ENCODE assay signal across 1 cellular context in the genomic region with DNA sequence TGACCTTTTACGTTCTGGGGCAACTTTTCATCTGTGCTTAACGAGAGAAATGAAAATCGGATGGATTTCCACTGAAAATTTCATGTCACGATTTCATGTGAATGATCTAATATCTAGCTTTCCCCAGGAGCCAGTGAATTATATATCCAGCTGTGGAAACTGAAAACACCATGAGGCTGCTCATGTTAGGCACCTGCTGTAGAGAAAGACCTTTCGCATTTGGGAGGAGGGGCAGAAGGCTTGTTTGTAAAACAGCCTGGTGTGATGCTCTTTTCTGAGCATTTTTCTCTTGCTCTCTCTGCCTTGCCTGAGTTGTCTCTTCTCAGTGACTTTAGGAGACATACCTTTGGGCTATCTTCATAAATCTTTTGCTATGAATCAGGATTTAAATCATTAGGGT.
TF ChIP-seq lines count a peak whose summit lies in the region.

No MANE protein-coding gene starts in this region.

TF ChIP-seq in GM23338, 12 proteins besides CTCF, POLR2A, EP300 and RAD21 (continued from another document):
- TF ChIP-seq, protein P1, sequence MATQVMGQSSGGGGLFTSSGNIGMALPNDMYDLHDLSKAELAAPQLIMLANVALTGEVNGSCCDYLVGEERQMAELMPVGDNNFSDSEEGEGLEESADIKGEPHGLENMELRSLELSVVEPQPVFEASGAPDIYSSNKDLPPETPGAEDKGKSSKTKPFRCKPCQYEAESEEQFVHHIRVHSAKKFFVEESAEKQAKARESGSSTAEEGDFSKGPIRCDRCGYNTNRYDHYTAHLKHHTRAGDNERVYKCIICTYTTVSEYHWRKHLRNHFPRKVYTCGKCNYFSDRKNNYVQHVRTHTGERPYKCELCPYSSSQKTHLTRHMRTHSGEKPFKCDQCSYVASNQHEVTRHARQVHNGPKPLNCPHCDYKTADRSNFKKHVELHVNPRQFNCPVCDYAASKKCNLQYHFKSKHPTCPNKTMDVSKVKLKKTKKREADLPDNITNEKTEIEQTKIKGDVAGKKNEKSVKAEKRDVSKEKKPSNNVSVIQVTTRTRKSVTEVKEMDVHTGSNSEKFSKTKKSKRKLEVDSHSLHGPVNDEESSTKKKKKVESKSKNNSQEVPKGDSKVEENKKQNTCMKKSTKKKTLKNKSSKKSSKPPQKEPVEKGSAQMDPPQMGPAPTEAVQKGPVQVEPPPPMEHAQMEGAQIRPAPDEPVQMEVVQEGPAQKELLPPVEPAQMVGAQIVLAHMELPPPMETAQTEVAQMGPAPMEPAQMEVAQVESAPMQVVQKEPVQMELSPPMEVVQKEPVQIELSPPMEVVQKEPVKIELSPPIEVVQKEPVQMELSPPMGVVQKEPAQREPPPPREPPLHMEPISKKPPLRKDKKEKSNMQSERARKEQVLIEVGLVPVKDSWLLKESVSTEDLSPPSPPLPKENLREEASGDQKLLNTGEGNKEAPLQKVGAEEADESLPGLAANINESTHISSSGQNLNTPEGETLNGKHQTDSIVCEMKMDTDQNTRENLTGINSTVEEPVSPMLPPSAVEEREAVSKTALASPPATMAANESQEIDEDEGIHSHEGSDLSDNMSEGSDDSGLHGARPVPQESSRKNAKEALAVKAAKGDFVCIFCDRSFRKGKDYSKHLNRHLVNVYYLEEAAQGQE (IDR thresholded peaks at IDR 0.05; ENCODE audit: unreplicated experiment), result no peak
- TF ChIP-seq, protein P2, sequence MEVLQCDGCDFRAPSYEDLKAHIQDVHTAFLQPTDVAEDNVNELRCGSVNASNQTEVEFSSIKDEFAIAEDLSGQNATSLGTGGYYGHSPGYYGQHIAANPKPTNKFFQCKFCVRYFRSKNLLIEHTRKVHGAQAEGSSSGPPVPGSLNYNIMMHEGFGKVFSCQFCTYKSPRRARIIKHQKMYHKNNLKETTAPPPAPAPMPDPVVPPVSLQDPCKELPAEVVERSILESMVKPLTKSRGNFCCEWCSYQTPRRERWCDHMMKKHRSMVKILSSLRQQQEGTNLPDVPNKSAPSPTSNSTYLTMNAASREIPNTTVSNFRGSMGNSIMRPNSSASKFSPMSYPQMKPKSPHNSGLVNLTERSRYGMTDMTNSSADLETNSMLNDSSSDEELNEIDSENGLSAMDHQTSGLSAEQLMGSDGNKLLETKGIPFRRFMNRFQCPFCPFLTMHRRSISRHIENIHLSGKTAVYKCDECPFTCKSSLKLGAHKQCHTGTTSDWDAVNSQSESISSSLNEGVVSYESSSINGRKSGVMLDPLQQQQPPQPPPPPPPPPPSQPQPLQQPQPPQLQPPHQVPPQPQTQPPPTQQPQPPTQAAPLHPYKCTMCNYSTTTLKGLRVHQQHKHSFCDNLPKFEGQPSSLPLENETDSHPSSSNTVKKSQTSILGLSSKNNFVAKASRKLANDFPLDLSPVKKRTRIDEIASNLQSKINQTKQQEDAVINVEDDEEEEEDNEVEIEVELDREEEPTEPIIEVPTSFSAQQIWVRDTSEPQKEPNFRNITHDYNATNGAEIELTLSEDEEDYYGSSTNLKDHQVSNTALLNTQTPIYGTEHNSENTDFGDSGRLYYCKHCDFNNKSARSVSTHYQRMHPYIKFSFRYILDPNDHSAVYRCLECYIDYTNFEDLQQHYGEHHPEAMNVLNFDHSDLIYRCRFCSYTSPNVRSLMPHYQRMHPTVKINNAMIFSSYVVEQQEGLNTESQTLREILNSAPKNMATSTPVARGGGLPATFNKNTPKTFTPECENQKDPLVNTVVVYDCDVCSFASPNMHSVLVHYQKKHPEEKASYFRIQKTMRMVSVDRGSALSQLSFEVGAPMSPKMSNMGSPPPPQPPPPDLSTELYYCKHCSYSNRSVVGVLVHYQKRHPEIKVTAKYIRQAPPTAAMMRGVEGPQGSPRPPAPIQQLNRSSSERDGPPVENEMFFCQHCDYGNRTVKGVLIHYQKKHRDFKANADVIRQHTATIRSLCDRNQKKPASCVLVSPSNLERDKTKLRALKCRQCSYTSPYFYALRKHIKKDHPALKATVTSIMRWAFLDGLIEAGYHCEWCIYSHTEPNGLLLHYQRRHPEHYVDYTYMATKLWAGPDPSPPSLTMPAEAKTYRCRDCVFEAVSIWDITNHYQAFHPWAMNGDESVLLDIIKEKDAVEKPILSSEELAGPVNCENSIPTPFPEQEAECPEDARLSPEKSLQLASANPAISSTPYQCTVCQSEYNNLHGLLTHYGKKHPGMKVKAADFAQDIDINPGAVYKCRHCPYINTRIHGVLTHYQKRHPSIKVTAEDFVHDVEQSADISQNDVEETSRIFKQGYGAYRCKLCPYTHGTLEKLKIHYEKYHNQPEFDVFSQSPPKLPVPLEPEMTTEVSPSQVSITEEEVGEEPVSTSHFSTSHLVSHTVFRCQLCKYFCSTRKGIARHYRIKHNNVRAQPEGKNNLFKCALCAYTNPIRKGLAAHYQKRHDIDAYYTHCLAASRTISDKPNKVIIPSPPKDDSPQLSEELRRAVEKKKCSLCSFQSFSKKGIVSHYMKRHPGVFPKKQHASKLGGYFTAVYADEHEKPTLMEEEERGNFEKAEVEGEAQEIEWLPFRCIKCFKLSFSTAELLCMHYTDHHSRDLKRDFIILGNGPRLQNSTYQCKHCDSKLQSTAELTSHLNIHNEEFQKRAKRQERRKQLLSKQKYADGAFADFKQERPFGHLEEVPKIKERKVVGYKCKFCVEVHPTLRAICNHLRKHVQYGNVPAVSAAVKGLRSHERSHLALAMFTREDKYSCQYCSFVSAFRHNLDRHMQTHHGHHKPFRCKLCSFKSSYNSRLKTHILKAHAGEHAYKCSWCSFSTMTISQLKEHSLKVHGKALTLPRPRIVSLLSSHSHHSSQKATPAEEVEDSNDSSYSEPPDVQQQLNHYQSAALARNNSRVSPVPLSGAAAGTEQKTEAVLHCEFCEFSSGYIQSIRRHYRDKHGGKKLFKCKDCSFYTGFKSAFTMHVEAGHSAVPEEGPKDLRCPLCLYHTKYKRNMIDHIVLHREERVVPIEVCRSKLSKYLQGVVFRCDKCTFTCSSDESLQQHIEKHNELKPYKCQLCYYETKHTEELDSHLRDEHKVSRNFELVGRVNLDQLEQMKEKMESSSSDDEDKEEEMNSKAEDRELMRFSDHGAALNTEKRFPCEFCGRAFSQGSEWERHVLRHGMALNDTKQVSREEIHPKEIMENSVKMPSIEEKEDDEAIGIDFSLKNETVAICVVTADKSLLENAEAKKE (CRISPR knock-in tag; IDR thresholded peaks at IDR 0.05), result no peak
- TF ChIP-seq, protein P3, sequence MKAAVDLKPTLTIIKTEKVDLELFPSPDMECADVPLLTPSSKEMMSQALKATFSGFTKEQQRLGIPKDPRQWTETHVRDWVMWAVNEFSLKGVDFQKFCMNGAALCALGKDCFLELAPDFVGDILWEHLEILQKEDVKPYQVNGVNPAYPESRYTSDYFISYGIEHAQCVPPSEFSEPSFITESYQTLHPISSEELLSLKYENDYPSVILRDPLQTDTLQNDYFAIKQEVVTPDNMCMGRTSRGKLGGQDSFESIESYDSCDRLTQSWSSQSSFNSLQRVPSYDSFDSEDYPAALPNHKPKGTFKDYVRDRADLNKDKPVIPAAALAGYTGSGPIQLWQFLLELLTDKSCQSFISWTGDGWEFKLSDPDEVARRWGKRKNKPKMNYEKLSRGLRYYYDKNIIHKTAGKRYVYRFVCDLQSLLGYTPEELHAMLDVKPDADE (IDR thresholded peaks at IDR 0.05), result no peak
- TF ChIP-seq ZNF114 (CRISPR knock-in tag; IDR thresholded peaks at IDR 0.05) (no peak), JUNB (IDR thresholded peaks at IDR 0.05; ENCODE audit: unreplicated experiment) (no peak), NANOG (IDR thresholded peaks at IDR 0.05; ENCODE audit: borderline replicate concordance) (no peak)
